ENCODE assay signal across 11 cellular contexts in the genomic region with DNA sequence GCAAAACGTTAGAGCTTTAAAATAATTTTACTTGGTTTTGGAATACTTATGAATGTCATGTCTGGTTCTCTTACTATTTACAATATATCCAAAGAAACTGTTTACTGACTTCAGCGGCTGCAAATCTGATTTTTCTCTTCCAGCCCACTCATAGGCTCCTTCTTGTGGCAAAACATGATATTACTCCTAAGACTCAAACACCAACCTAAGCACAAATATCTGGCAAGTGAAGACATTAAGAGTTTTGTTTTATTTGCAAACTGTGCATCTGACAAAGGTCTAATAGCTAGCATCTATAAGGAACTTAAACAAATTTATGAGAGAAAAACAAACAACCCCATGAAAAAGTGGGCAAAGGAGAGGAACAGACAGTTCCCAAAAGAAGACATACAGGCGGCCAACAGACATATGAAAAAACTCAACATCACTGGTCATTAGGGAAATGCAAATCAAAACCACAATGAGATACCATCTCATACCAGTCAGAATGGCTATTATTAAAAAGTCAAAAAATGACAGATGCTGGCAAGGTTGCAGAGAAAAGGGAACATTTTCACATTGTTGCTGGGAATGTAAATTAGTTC. TPM values are rescaled to one million over a fixed set of nuclear protein-coding genes. Genes with fewer than 3 reads are reported as not detected.
A peak's percentile ranks its signal among the peaks of the same experiment; 100 is the strongest.
DNase-seq lines count a peak whose midpoint lies in the region; ATAC-seq and TF ChIP-seq lines count a peak whose summit lies in the region.
"Had no signal": no experiment of that assay in that cellular context is flagged by ENCODE, and none has a peak within 500 bp of the region (broad histone marks: within the 10 kb centered on the region; RNA-seq: fewer than 3 reads in every experiment).

No MANE protein-coding gene starts in this region.

- H3K27ac Mint-ChIP-seq in CD14-positive monocyte = peak overlapping the region in 2 of 7 donors; percentile 1 to 9
- no peak overlapping the region for H3K27ac Mint-ChIP-seq in activated T-helper 1 cell treated with anti-CD3 and anti-CD28 coated beads, Interleukin-12 subunit alpha, Interleukin-12 subunit beta, Interleukin-2, Interleukin-4 antibody, amounts not matched to agents 30 ng/mL and 10 ng/mL and 1 ng/mL, durations not matched to agents 14 hours and 24 hours and 36 hours

- peak; percentile 23 for TF ChIP-seq CTCF in CD14-positive monocyte (IDR thresholded peaks at IDR 0.05)
- TF ChIP-seq CTCF in WI38 (IDR thresholded peaks at IDR 0.05; ENCODE audit: low read depth, low read length) = 0 out of 2 replicates have a peak, but pooled peaks have one; percentile 26

- DNase-seq in CD14-positive monocyte (ENCODE audit: low spot score) = no peak
- peak; percentile 23 for DNase-seq in HT-29 (ENCODE audit: low spot score)
- no peak for DNase-seq in left lobe of liver (ENCODE audit: low spot score)
- DNase-seq in activated T-helper 1 cell treated with anti-CD3 and anti-CD28 coated beads, Interleukin-12 subunit alpha, Interleukin-12 subunit beta, Interleukin-2, Interleukin-4 antibody, amounts not matched to agents 30 ng/mL and 10 ng/mL and 1 ng/mL, durations not matched to agents 14 hours and 24 hours and 36 hours (ENCODE audit: low spot score) = no peak

- no peaks in the 10 kb centered on the region for H3K36me3 Mint-ChIP-seq in CD14-positive monocyte
- H3K36me3 Mint-ChIP-seq in activated T-helper 1 cell treated with anti-CD3 and anti-CD28 coated beads, Interleukin-12 subunit alpha, Interleukin-12 subunit beta, Interleukin-2, Interleukin-4 antibody, amounts not matched to agents 30 ng/mL and 10 ng/mL and 1 ng/mL, durations not matched to agents 14 hours and 24 hours and 36 hours (ENCODE audit: low read depth) = peaks cover 2% of the 10 kb centered on the region

- H3K4me1 Mint-ChIP-seq in CD14-positive monocyte = peaks cover 32% of the 10 kb centered on the region
- H3K4me1 Mint-ChIP-seq in activated T-helper 1 cell treated with anti-CD3 and anti-CD28 coated beads, Interleukin-12 subunit alpha, Interleukin-12 subunit beta, Interleukin-2, Interleukin-4 antibody, amounts not matched to agents 30 ng/mL and 10 ng/mL and 1 ng/mL, durations not matched to agents 14 hours and 24 hours and 36 hours (ENCODE audit: low read depth) = no peaks in the 10 kb centered on the region

- no peak overlapping the region for H3K4me3 Mint-ChIP-seq in CD14-positive monocyte
- no peak overlapping the region for H3K4me3 Mint-ChIP-seq in activated T-helper 1 cell treated with anti-CD3 and anti-CD28 coated beads, Interleukin-12 subunit alpha, Interleukin-12 subunit beta, Interleukin-2, Interleukin-4 antibody, amounts not matched to agents 30 ng/mL and 10 ng/mL and 1 ng/mL, durations not matched to agents 14 hours and 24 hours and 36 hours

- ATAC-seq in left lobe of liver = peak; percentile 42
- ATAC-seq in HG02884 (IDR thresholded peaks at IDR 0.05; ENCODE audit: unreplicated experiment) = no peak
- no peak for ATAC-seq in HG02642 (IDR thresholded peaks at IDR 0.05; ENCODE audit: poor library complexity, unreplicated experiment)
- no peak for ATAC-seq in HG03135 (IDR thresholded peaks at IDR 0.05; ENCODE audit: unreplicated experiment)

- peaks cover 5 to 13% (median 10%) of the 10 kb centered on the region in 7 donors for H3K9me3 Mint-ChIP-seq in CD14-positive monocyte
- peaks cover 6% of the 10 kb centered on the region for H3K9me3 Mint-ChIP-seq in activated T-helper 1 cell treated with anti-CD3 and anti-CD28 coated beads, Interleukin-12 subunit alpha, Interleukin-12 subunit beta, Interleukin-2, Interleukin-4 antibody, amounts not matched to agents 30 ng/mL and 10 ng/mL and 1 ng/mL, durations not matched to agents 14 hours and 24 hours and 36 hours

- H3K4me3 ChIP-seq in WI38 (ENCODE audit: low read depth, low read length) = no peak overlapping the region
- H3K4me3 ChIP-seq: HAP-1 had no signal

- intact Hi-C loops in CD14-positive monocyte (cut with micrococcal nuclease) = no loop called here
- intact Hi-C loops in activated T-helper 1 cell treated with anti-CD3 and anti-CD28 coated beads, Interleukin-12 subunit alpha, Interleukin-12 subunit beta, Interleukin-2, Interleukin-4 antibody, amounts not matched to agents 30 ng/mL and 10 ng/mL and 1 ng/mL, durations not matched to agents 14 hours and 24 hours and 36 hours (cut with micrococcal nuclease) = loop anchor here (1.0 kb wide), 1 partner anchor 36 kb away; no protein-coding TSS in a partner anchor

- H3K27me3 Mint-ChIP-seq in CD14-positive monocyte (ENCODE audit: low read depth in 3 of 3) = peaks cover 0 to 8% (median 3%) of the 10 kb centered on the region in 3 donors
- peaks cover 5% of the 10 kb centered on the region for H3K27me3 Mint-ChIP-seq in activated T-helper 1 cell treated with anti-CD3 and anti-CD28 coated beads, Interleukin-12 subunit alpha, Interleukin-12 subunit beta, Interleukin-2, Interleukin-4 antibody, amounts not matched to agents 30 ng/mL and 10 ng/mL and 1 ng/mL, durations not matched to agents 14 hours and 24 hours and 36 hours (ENCODE audit: insufficient read depth)

RNA-seq across cellular contexts. Expression of a gene that starts 20.3 kb away (rescaled TPM):
- not detected for polyA plus RNA-seq in CD14-positive monocyte
- not detected in 2 replicates for total RNA-seq in HT-29 (2014; rRNA removed; shearing (Covaris generic))
- 0.86 TPM for total RNA-seq in left lobe of liver
- 0.18 and 0.24 TPM in 2 replicates for total RNA-seq in activated T-helper 1 cell treated with anti-CD3 and anti-CD28 coated beads, Interleukin-12 subunit alpha, Interleukin-12 subunit beta, Interleukin-2, Interleukin-4 antibody, amounts not matched to agents 30 ng/mL and 10 ng/mL and 1 ng/mL, durations not matched to agents 14 hours and 24 hours and 36 hours

RNA-seq across cellular contexts. Expression of a gene that starts 26.1 kb away (rescaled TPM):
- polyA plus RNA-seq in CD14-positive monocyte = not detected
- 42.3 and 43.2 TPM in 2 replicates for total RNA-seq in HT-29 (2014; rRNA removed; shearing (Covaris generic))
- 2,337 TPM for total RNA-seq in left lobe of liver
- total RNA-seq in activated T-helper 1 cell treated with anti-CD3 and anti-CD28 coated beads, Interleukin-12 subunit alpha, Interleukin-12 subunit beta, Interleukin-2, Interleukin-4 antibody, amounts not matched to agents 30 ng/mL and 10 ng/mL and 1 ng/mL, durations not matched to agents 14 hours and 24 hours and 36 hours = not detected in 2 replicates
- total RNA-seq: frontal cortex; T-helper 1 cell treated with Interleukin-12 subunit alpha and Interleukin-12 subunit beta and Interleukin-4 antibody, amounts not matched to agents 30 ng/mL and 1 ng/mL, for 36 hours had no signal

RNA-seq across cellular contexts. Expression of a gene that starts 30.4 kb away (rescaled TPM):
- 10 to 100 TPM; 12.5 to 17.9 TPM for polyA plus RNA-seq in CD14-positive monocyte
- 15.1 and 16.0 TPM in 2 replicates for total RNA-seq in HT-29 (2014; rRNA removed; shearing (Covaris generic))
- 13.7 TPM for total RNA-seq in left lobe of liver
- total RNA-seq in activated T-helper 1 cell treated with anti-CD3 and anti-CD28 coated beads, Interleukin-12 subunit alpha, Interleukin-12 subunit beta, Interleukin-2, Interleukin-4 antibody, amounts not matched to agents 30 ng/mL and 10 ng/mL and 1 ng/mL, durations not matched to agents 14 hours and 24 hours and 36 hours = 22.1 and 24.1 TPM in 2 replicates

Comparison
In these comparisons a context has a peak if more than half of its experiments do, and no peak if none do; other contexts are left out.
1. RNA of a gene that starts 26.1 kb away (total RNA-seq): 2,337 TPM in left lobe of liver (single experiment); 42.3 to 43.2 TPM in HT-29 and not detected in activated T-helper 1 cell treated with anti-CD3 and anti-CD28 coated beads, Interleukin-12 subunit alpha, Interleukin-12 subunit beta, Interleukin-2, Interleukin-4 antibody, amounts not matched to agents 30 ng/mL and 10 ng/mL and 1 ng/mL, durations not matched to agents 14 hours and 24 hours and 36 hours; every median in the first group is over 10 times any median in the second.